Comparison of ENCODE assay signal across 1 cellular context in genomic region chr20:25407311-25408169, GRCh38.
TF ChIP-seq lines count a peak whose summit lies in the region.

GINS1 (plus strand) TSS chr20:25407673; CDS start chr20:25407821, 148 bp downstream.

TF ChIP-seq in HEK293, 187 proteins besides CTCF, POLR2A, EP300 and RAD21 (continued from another document and continues in another):
- no peak for TF ChIP-seq ZSCAN4 (tag by site-specific recombination; IDR thresholded peaks at IDR 0.05)
- no peak for TF ChIP-seq ZNF549 (tag by site-specific recombination; IDR thresholded peaks at IDR 0.05)
- peak; percentile 98 for TF ChIP-seq KLF8 (tag by site-specific recombination; IDR thresholded peaks at IDR 0.05)
- TF ChIP-seq ZNF658 (tag by site-specific recombination; IDR thresholded peaks at IDR 0.05) = no peak
- peak; percentile 32; the same call in 1 of the 2 replicates for TF ChIP-seq EGR2 (tag by site-specific recombination; IDR thresholded peaks at IDR 0.05; ENCODE audit: low read depth)
- no peak for TF ChIP-seq ZNF518A (tag by site-specific recombination; conservative IDR thresholded peaks at IDR 0.05; ENCODE audit: low read depth)
- TF ChIP-seq PRDM1 (tag by site-specific recombination; IDR thresholded peaks at IDR 0.05) = peak; percentile 39; the same call in 1 of the 2 replicates
- peak; percentile 71; the same call in 1 of the 2 replicates for TF ChIP-seq ZNF76 (tag by site-specific recombination; IDR thresholded peaks at IDR 0.05; ENCODE audit: borderline replicate concordance, low read depth)
- TF ChIP-seq SP2 (tag by site-specific recombination; IDR thresholded peaks at IDR 0.05) = peak; percentile 91
- TF ChIP-seq TCF7L2 (IDR thresholded peaks at IDR 0.05; ENCODE audit: borderline replicate concordance, low read depth, low read length) = no peak
- TF ChIP-seq ZNF211 (tag by site-specific recombination; IDR thresholded peaks at IDR 0.05; ENCODE audit: low read depth) = no peak
- TF ChIP-seq ZNF473 (tag by site-specific recombination; IDR thresholded peaks at IDR 0.05) = no peak
- peak; percentile 61; the same call in 1 of the 2 replicates for TF ChIP-seq ZBTB6 (tag by site-specific recombination; IDR thresholded peaks at IDR 0.05)
- peak; percentile 51; the same call in 1 of the 2 replicates for TF ChIP-seq ZNF394 (tag by site-specific recombination; IDR thresholded peaks at IDR 0.05; ENCODE audit: borderline replicate concordance)
- no peak for TF ChIP-seq ZNF138 (tag by site-specific recombination; IDR thresholded peaks at IDR 0.05; ENCODE audit: borderline replicate concordance)
- no peak for TF ChIP-seq ZNF585B (tag by site-specific recombination; IDR thresholded peaks at IDR 0.05)
- TF ChIP-seq ZBTB48 (tag by site-specific recombination; IDR thresholded peaks at IDR 0.05) = peak; percentile 54; the same call in 1 of the 2 replicates
- 0 out of 2 replicates have a peak, but pooled peaks have one; percentile 20 for TF ChIP-seq ZFP37 (tag by site-specific recombination; IDR thresholded peaks at IDR 0.05)
- TF ChIP-seq ZNF692 (tag by site-specific recombination; IDR thresholded peaks at IDR 0.05) = peak; percentile 83
- TF ChIP-seq ZNF48 (tag by site-specific recombination; IDR thresholded peaks at IDR 0.05) = no peak
- peak; percentile 54; the same call in 1 of the 2 replicates for TF ChIP-seq ZNF391 (tag by site-specific recombination; IDR thresholded peaks at IDR 0.05; ENCODE audit: borderline replicate concordance, low read depth)
- peak; percentile 92 for TF ChIP-seq ZXDB (tag by site-specific recombination; IDR thresholded peaks at IDR 0.05)
- TF ChIP-seq PRDM4 (tag by site-specific recombination; IDR thresholded peaks at IDR 0.05) = peak; percentile 27; the same call in 1 of the 2 replicates
- peak; percentile 88 for TF ChIP-seq KLF9 (tag by site-specific recombination; IDR thresholded peaks at IDR 0.05; ENCODE audit: low read depth)
- 0 out of 2 replicates have a peak, but pooled peaks have one; percentile 62 for TF ChIP-seq PBX3 (CRISPR knock-in tag; IDR thresholded peaks at IDR 0.05)
- peak; percentile 87 for TF ChIP-seq ZBTB7A (tag by site-specific recombination; IDR thresholded peaks at IDR 0.05; ENCODE audit: low read depth)
- TF ChIP-seq ZBTB1 (tag by site-specific recombination; IDR thresholded peaks at IDR 0.05) = no peak
- TF ChIP-seq ZNF544 (tag by site-specific recombination; IDR thresholded peaks at IDR 0.05) = no peak
- peak; percentile 47; the same call in 1 of the 2 replicates for TF ChIP-seq ZNF639 (tag by site-specific recombination; IDR thresholded peaks at IDR 0.05)
- TF ChIP-seq ZNF112 (tag by site-specific recombination; IDR thresholded peaks at IDR 0.05) = no peak
- no peak for TF ChIP-seq ZNF221 (tag by site-specific recombination; IDR thresholded peaks at IDR 0.05; ENCODE audit: borderline replicate concordance)
- peak; percentile 78; the same call in 1 of the 2 replicates for TF ChIP-seq ZNF2 (tag by site-specific recombination; IDR thresholded peaks at IDR 0.05)
- peak; percentile 78 for TF ChIP-seq ZBTB20 (tag by site-specific recombination; IDR thresholded peaks at IDR 0.05)
- no peak for TF ChIP-seq ZNF571 (tag by site-specific recombination; IDR thresholded peaks at IDR 0.05)
- peak; percentile 19; the same call in 1 of the 2 replicates for TF ChIP-seq GLIS1 (tag by site-specific recombination; IDR thresholded peaks at IDR 0.05)
- no peak for TF ChIP-seq ZNF580 (tag by site-specific recombination; IDR thresholded peaks at IDR 0.05)
- TF ChIP-seq SALL2 (tag by site-specific recombination; IDR thresholded peaks at IDR 0.05; ENCODE audit: borderline replicate concordance) = no peak
- no peak for TF ChIP-seq ZNF223 (tag by site-specific recombination; IDR thresholded peaks at IDR 0.05)
- TF ChIP-seq ZNF600 (tag by site-specific recombination; IDR thresholded peaks at IDR 0.05) = peak; percentile 78
- TF ChIP-seq ZNF335 (tag by site-specific recombination; conservative IDR thresholded peaks at IDR 0.05) = peak; percentile 97
- no peak for TF ChIP-seq ZNF37A (tag by site-specific recombination; IDR thresholded peaks at IDR 0.05)
- no peak for TF ChIP-seq ZNF776 (tag by site-specific recombination; IDR thresholded peaks at IDR 0.05; ENCODE audit: borderline replicate concordance)
- TF ChIP-seq ZNF18 (tag by site-specific recombination; IDR thresholded peaks at IDR 0.05) = peak; percentile 37; the same call in 1 of the 2 replicates
- TF ChIP-seq ZNF623 (tag by site-specific recombination; IDR thresholded peaks at IDR 0.05) = no peak
- peak; percentile 93 for TF ChIP-seq IKZF3 (tag by site-specific recombination; IDR thresholded peaks at IDR 0.05)
- TF ChIP-seq KLF7 (tag by site-specific recombination; IDR thresholded peaks at IDR 0.05; ENCODE audit: borderline replicate concordance) = peak; percentile 94
- peak; percentile 63; the same call in 1 of the 2 replicates for TF ChIP-seq HOXD13 (CRISPR knock-in tag; IDR thresholded peaks at IDR 0.05; ENCODE audit: borderline replicate concordance)
- 0 out of 2 replicates have a peak, but pooled peaks have one; percentile 31 for TF ChIP-seq ZNF843 (tag by site-specific recombination; IDR thresholded peaks at IDR 0.05)
